8 cellular contexts compared by ENCODE assay signal in the genomic region with DNA sequence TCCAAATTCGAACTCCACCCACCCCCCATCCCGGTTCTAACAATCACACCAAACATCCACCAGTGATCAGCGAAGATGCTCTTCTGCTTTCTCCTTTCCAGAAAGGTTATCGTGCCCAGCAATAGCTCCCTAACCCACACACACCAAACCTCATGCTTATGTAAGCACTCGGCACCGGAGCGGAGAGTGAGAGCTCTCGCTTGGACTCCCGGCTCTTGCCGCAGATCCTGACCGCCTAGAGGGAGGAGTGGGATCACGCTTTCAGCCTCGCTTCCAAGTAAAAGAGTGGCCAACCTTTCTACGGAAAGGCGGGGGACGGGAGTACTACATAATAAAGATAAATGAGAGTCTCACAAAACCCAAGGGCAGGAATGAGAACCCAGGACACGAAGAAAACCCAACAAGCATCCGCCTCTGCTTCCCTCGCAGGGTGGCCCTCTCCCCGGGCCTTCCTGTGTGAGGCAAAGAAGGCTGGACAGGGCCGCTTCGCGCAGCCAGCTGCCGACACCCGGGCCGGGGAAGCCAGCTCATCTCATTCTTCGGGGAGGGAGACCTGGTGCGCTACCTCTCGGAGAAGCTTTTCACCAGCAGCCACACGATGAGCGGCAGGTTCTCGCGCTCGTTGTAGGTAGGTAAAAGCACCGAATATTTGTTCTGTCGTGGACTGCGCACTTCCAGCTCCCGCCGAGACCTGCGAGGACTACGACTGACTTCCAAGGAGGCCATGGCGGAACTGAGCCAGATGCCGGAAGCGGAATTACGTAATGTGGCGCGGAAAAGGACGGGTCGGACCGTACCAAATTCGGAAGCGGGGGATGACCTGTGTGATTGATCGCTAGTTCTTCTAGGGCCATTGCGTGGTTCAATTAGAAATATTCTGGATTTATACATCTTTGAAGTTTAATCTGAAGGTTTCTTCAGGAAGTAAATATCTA. TPM values are rescaled to one million over a fixed set of nuclear protein-coding genes. Genes with fewer than 3 reads are reported as not detected.
DNase-seq lines count a peak whose midpoint lies in the region; ATAC-seq and TF ChIP-seq lines count a peak whose summit lies in the region.

A gene (minus strand): TSS at position 735 of the 935 bp plus-strand sequence. CDS start 9 bp downstream, at position 726.

- H3K27me3 Mint-ChIP-seq in T-helper 17 cell = no peaks in the 10 kb centered on the region

- intact Hi-C loops in right cardiac atrium (cut with DNase I) (loop anchor here in 1 of 4 donors (10.0 kb wide), 1 partner anchor 163 kb away; a partner anchor contains a TSS), uterus (cut with DNase I; ENCODE audit: low total_unique reads) (no loop called here)

- H3K27ac ChIP-seq in right cardiac atrium (ENCODE audit: low read length) = peak within 1 kb of the TSS; percentile 97
- peak within 1 kb of the TSS; percentile 88 to 93 for H3K27ac ChIP-seq in uterus

- H3K36me3 Mint-ChIP-seq in T-helper 17 cell (ENCODE audit: low read depth) = no peaks in the 10 kb centered on the region

- no peaks in the 10 kb centered on the region for H3K36me3 ChIP-seq in uterus

- H3K4me3 ChIP-seq in right cardiac atrium (ENCODE audit: low read length) = peak within 1 kb of the TSS; percentile 63
- H3K4me3 ChIP-seq in uterus = peak within 1 kb of the TSS; percentile 89 to 97

- peak within 1 kb of the TSS; percentile 97 for H3K27ac Mint-ChIP-seq in T-helper 17 cell

- under 1% methylated on average over 54 of the region's 54 CpGs for WGBS in right cardiac atrium

- H3K27me3 ChIP-seq in right cardiac atrium (ENCODE audit: control insufficient read depth, insufficient read depth) (no peaks in the 10 kb centered on the region), uterus (no peaks in the 10 kb centered on the region)

- in situ Hi-C loops in GM13977 (cut with MboI; ENCODE audit: low pct_unique_long_range_greater_than_20kb, low sequenced_read_pairs, unreplicated experiment) = no loop called here

- peaks cover 12% of the 10 kb centered on the region for H3K4me1 ChIP-seq in right cardiac atrium (ENCODE audit: control insufficient read depth, insufficient read depth, low read length)
- H3K4me1 ChIP-seq in uterus = peaks cover 0 to 13% of the 10 kb centered on the region in 2 donors

- TF ChIP-seq CTCF in GM13977 (IDR thresholded peaks at IDR 0.05; ENCODE audit: extremely low read depth, insufficient read depth, missing control alignments) (no peak), uterus (IDR thresholded peaks at IDR 0.05) (peak in 1 of 4 experiments; percentile 12)

- peaks cover 24% of the 10 kb centered on the region for H3K4me1 Mint-ChIP-seq in T-helper 17 cell

- TF ChIP-seq POLR2A in uterus (IDR thresholded peaks at IDR 0.05) = peak in 1 of 2 donors; percentile 77

- DNase-seq in GM13977 (ENCODE audit: low spot score) = peak; percentile 86
- peak; percentile 90 for DNase-seq in NCI-H146 (lab: John Stamatoyannopoulos, UW)
- DNase-seq in T-helper 17 cell = peak; percentile 73 to 82 (median 78)
- peak; percentile 45 to 94 (median 85) for DNase-seq in amygdala (lab: John Stamatoyannopoulos, UW)
- DNase-seq in right cardiac atrium = peak; percentile 88 to 94 (median 94)
- DNase-seq in putamen (ENCODE audit: low spot score) = peak; percentile 91
- peak; percentile 87 to 89 for DNase-seq in uterus

- H3K9me3 ChIP-seq in T-helper 17 cell (ENCODE audit: control insufficient read depth, low read length, poor library complexity, severe bottlenecking) (no peaks in the 10 kb centered on the region), right cardiac atrium (ENCODE audit: control insufficient read depth, low read length) (no peaks in the 10 kb centered on the region), uterus (no peaks in the 10 kb centered on the region)

- peak; percentile 81 for ATAC-seq in HG02840 (IDR thresholded peaks at IDR 0.05; ENCODE audit: low FRiP score, unreplicated experiment)
- peak; percentile 84 for ATAC-seq in T-helper 17 cell
- ATAC-seq in right cardiac atrium = peak; percentile 91

- peak within 1 kb of the TSS; percentile 96 for H3K4me3 Mint-ChIP-seq in T-helper 17 cell

RNA-seq across cellular contexts. Expression of the gene that starts here (rescaled TPM):
- total RNA-seq in T-helper 17 cell = 10 to 100 TPM; 25.9 to 34.1 TPM
- total RNA-seq in right cardiac atrium = 10 to 100 TPM; 36.1 to 43.0 (median 40.2) TPM
- 61.2 TPM for polyA plus RNA-seq in right cardiac atrium
- 100 to 1,000 TPM in 1 of 4 donors, 10 to 100 TPM in 3; 40.4 to 128 (median 64.2) TPM for total RNA-seq in uterus

Comparison
In these comparisons a context has a peak if more than half of its experiments do, and no peak if none do; other contexts are left out.
1. Peak in every context shown above with its lines: DNase-seq, ATAC-seq, H3K4me3 ChIP-seq and H3K27ac ChIP-seq.